In the genomic region with DNA sequence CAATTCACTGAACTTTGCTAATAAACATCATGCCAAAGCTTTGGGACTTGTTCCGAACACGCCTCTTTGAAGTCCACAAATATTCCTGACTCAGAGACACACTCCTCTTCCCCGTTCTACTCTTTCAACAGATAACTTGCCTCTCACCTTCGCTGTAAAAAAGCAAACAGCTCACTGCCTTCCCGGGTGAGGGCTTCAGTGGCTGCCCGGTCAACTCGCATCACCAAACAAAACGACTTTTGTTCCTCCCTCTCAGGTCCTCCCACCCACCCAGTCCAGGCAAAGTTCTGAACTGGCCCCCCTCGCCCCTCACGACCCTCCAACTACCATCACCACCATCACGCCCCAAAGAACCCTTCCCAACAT, we compare ENCODE assay signal across 7 cellular contexts. TPM values are rescaled to one million over a fixed set of nuclear protein-coding genes. Genes with fewer than 3 reads are reported as not detected.
DNase-seq lines count a peak whose midpoint lies in the region; ATAC-seq and TF ChIP-seq lines count a peak whose summit lies in the region.

No MANE protein-coding gene starts in this region.

- TF ChIP-seq CTCF in HEK293 (tag by site-specific recombination; IDR thresholded peaks at IDR 0.05), result no peak
- no peak for TF ChIP-seq CTCF in VCaP (conservative IDR thresholded peaks at IDR 0.05)
- TF ChIP-seq CTCF in heart right ventricle (IDR thresholded peaks at IDR 0.05), result no peak

- intact Hi-C loops in heart right ventricle (cut with DNase I), result loop anchor here (2.0 to 10.0 kb wide), 12 partner anchors 78 to 273 kb away; a partner anchor contains a TSS

- CTCF ChIA-PET in HEK293 (lab: Yijun Ruan, JAX), result interaction anchor here (0.7 to 2.8 kb wide), 2 partner anchors 11 to 272 kb away, joined by 3 to 24 read pairs; no protein-coding TSS in a partner anchor

- H3K4me1 ChIP-seq in HEK293 (ENCODE audit: control insufficient read depth, insufficient read depth, low read length) (peaks cover 16% of the 10 kb centered on the region), heart right ventricle (peaks cover 7 to 70% (median 57%) of the 10 kb centered on the region in 9 donors)

- H3K36me3 ChIP-seq in HEK293 (ENCODE audit: control insufficient read depth in 2 of 2, insufficient read depth in 1 of 2, low read length in 2 of 2) (peaks cover 6 to 17% of the 10 kb centered on the region in 2 experiments), heart right ventricle (peaks cover 0 to 28% (median 20%) of the 10 kb centered on the region in 9 donors)

- H3K27ac ChIP-seq in HEK293 (ENCODE audit: extremely low read depth, low read depth, low read length) (peak overlapping the region; percentile 87), VCaP (peak overlapping the region; percentile 91), heart right ventricle (peak overlapping the region; percentile 39 to 100 (median 98)), skin epidermis (peak overlapping the region in 18 of 21 experiments; percentile 38 to 98 (median 74))

- H3K9me3 ChIP-seq in HEK293 (ENCODE audit: control insufficient read depth, insufficient read depth, low read depth, low read length) (no peaks in the 10 kb centered on the region), heart right ventricle (no peaks in the 10 kb centered on the region)

- POLR2A ChIA-PET in HEK293 (lab: Yijun Ruan, JAX), result interaction anchor here (0.7 to 7.9 kb wide), 8 partner anchors 8 to 283 kb away, joined by 4 to 120 read pairs (median 16); a partner anchor contains a TSS

- H3K4me3 ChIP-seq in HEK293 (ENCODE audit: low read depth, low read length) (peak overlapping the region; percentile 98), heart right ventricle (peak overlapping the region in 8 of 10 donors; percentile 63 to 93 (median 78)), skin epidermis (peak overlapping the region; percentile 28 to 76 (median 61))

- DNase-seq in heart right ventricle (peak in 1 of 2 donors; percentile 32), GOT3 (lab: John Stamatoyannopoulos, UW) (no peak), SIG-M5 (lab: John Stamatoyannopoulos, UW) (no peak)

- ATAC-seq in heart right ventricle, result no peak
- ATAC-seq in GM18907 (IDR thresholded peaks at IDR 0.05; ENCODE audit: unreplicated experiment), result no peak

- WGBS in heart right ventricle, 2 donors, result 0 to 3% methylated on average over 11 of the region's 11 CpGs

- peaks cover 0 to 71% (median 0%) of the 10 kb centered on the region in 7 donors for H3K27me3 ChIP-seq in heart right ventricle

TF ChIP-seq in HEK293, 187 proteins besides CTCF, POLR2A, EP300 and RAD21:
- TF ChIP-seq ZNF623 (tag by site-specific recombination; IDR thresholded peaks at IDR 0.05) (no peak), ZBTB20 (tag by site-specific recombination; IDR thresholded peaks at IDR 0.05) (peak; percentile 83), ZNF202 (tag by site-specific recombination; IDR thresholded peaks at IDR 0.05; ENCODE audit: borderline replicate concordance) (no peak), ZBTB48 (tag by site-specific recombination; IDR thresholded peaks at IDR 0.05) (peak; percentile 30; the same call in 1 of the 2 replicates), ZNF211 (tag by site-specific recombination; IDR thresholded peaks at IDR 0.05; ENCODE audit: low read depth) (no peak), TCF7L2 (IDR thresholded peaks at IDR 0.05; ENCODE audit: borderline replicate concordance, low read depth, low read length) (no peak)
- TF ChIP-seq, protein P1, sequence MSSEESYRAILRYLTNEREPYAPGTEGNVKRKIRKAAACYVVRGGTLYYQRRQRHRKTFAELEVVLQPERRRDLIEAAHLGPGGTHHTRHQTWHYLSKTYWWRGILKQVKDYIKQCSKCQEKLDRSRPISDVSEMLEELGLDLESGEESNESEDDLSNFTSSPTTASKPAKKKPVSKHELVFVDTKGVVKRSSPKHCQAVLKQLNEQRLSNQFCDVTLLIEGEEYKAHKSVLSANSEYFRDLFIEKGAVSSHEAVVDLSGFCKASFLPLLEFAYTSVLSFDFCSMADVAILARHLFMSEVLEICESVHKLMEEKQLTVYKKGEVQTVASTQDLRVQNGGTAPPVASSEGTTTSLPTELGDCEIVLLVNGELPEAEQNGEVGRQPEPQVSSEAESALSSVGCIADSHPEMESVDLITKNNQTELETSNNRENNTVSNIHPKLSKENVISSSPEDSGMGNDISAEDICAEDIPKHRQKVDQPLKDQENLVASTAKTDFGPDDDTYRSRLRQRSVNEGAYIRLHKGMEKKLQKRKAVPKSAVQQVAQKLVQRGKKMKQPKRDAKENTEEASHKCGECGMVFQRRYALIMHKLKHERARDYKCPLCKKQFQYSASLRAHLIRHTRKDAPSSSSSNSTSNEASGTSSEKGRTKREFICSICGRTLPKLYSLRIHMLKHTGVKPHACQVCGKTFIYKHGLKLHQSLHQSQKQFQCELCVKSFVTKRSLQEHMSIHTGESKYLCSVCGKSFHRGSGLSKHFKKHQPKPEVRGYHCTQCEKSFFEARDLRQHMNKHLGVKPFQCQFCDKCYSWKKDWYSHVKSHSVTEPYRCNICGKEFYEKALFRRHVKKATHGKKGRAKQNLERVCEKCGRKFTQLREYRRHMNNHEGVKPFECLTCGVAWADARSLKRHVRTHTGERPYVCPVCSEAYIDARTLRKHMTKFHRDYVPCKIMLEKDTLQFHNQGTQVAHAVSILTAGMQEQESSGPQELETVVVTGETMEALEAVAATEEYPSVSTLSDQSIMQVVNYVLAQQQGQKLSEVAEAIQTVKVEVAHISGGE (tag by site-specific recombination; conservative IDR thresholded peaks at IDR 0.05; ENCODE audit: low read depth), result peak; percentile 50; the same call in 1 of the 2 replicates
- TF ChIP-seq, protein P2, sequence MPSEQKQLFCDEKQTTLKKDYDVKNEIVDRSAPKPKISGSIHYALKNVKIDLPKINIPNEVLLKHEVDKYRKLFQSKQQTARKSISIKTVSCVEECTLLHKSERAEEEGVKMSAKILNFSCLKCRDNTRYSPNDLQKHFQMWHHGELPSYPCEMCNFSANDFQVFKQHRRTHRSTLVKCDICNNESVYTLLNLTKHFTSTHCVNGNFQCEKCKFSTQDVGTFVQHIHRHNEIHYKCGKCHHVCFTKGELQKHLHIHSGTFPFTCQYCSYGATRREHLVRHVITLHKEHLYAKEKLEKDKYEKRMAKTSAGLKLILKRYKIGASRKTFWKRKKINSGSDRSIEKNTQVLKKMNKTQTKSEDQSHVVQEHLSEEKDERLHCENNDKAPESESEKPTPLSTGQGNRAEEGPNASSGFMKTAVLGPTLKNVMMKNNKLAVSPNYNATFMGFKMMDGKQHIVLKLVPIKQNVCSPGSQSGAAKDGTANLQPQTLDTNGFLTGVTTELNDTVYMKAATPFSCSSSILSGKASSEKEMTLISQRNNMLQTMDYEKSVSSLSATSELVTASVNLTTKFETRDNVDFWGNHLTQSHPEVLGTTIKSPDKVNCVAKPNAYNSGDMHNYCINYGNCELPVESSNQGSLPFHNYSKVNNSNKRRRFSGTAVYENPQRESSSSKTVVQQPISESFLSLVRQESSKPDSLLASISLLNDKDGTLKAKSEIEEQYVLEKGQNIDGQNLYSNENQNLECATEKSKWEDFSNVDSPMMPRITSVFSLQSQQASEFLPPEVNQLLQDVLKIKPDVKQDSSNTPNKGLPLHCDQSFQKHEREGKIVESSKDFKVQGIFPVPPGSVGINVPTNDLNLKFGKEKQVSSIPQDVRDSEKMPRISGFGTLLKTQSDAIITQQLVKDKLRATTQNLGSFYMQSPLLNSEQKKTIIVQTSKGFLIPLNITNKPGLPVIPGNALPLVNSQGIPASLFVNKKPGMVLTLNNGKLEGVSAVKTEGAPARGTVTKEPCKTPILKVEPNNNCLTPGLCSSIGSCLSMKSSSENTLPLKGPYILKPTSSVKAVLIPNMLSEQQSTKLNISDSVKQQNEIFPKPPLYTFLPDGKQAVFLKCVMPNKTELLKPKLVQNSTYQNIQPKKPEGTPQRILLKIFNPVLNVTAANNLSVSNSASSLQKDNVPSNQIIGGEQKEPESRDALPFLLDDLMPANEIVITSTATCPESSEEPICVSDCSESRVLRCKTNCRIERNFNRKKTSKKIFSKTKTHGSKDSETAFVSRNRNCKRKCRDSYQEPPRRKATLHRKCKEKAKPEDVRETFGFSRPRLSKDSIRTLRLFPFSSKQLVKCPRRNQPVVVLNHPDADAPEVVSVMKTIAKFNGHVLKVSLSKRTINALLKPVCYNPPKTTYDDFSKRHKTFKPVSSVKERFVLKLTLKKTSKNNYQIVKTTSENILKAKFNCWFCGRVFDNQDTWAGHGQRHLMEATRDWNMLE (tag by site-specific recombination; conservative IDR thresholded peaks at IDR 0.05; ENCODE audit: low read depth), result no peak

RNA-seq across cellular contexts. Expression of a gene that starts 0.5 kb away (rescaled TPM):
- 1,000 to 10,000 TPM in 1 of 10 donors, 100 to 1,000 TPM in 1, 10 to 100 TPM in 8; 28.3 to 1,074 (median 62.8) TPM for total RNA-seq in heart right ventricle
- polyA plus RNA-seq in heart right ventricle, result 100 to 1,000 TPM in 1 of 2 donors, 10 to 100 TPM in 1; 27.4 to 157 TPM
